Comparison of ENCODE assay signal across 32 cellular contexts in the genomic region with DNA sequence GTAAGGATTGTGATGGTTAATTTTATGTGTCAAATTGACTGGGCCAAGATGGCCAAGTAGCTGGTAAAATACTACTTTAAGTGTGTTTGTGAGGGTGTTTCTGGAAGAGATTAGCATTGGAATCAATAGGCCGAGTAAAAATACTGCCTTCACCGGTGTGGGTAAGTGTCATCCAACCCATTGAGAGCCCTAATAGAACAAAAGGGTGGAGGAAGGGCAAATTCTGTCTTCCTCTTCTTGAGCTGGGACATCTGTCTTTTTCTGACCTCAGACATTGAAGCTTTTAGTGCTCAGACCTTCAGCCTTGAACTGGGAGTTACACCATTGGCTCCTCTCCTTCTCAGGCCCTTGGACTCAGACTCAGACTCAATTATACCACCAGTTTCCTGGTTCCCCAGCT.
"Had no signal": no experiment of that assay in that cellular context is flagged by ENCODE, and none has a peak within 500 bp of the region (broad histone marks: within the 10 kb centered on the region; RNA-seq: fewer than 3 reads in every experiment).

No MANE protein-coding gene starts in this region.

- H3K4me1 ChIP-seq: adrenal gland, body of pancreas, breast epithelium had no signal

- H3K36me3 ChIP-seq: adrenal gland, brain microvascular endothelial cell, breast epithelium had no signal

- H3K27me3 ChIP-seq: adrenal gland, body of pancreas, brain microvascular endothelial cell, breast epithelium had no signal

- H3K9me3 ChIP-seq: adrenal gland, body of pancreas had no signal

- ATAC-seq: activated CD8-positive, alpha-beta T cell treated with anti-CD3 and anti-CD28 coated beads for 36 hours; activated naive CD4-positive, alpha-beta T cell treated with anti-CD3 and anti-CD28 coated beads, Interleukin-2, amount 50 U/mL, for 72 hours; activated T-cell treated with anti-CD3 and anti-CD28 coated beads, Interleukin-2, amount 50 U/mL, for 4 hours; activated T-cell treated with anti-CD3 and anti-CD28 coated beads, Interleukin-2, amount 50 U/mL, for 72 hours; activated T-helper 17 cell treated with anti-CD3 and anti-CD28 coated beads, Interleukin-2, amount 50 U/mL, for 72 hours; body of pancreas had no signal

- DNase-seq: activated B cell treated with CpG ODN at 0.5 μM for 24 hours; activated CD4-positive, alpha-beta memory T cell treated with anti-CD3 and anti-CD28 coated beads for 36 hours; activated CD4-positive, alpha-beta T cell treated with anti-CD3 and anti-CD28 coated beads for 4 hours; activated CD4-positive, alpha-beta T cell treated with anti-CD3 and anti-CD28 coated beads, Interleukin-2, amount 10 ng/mL, durations not matched to agents 24 days and 14 days; activated CD4-positive, alpha-beta T cell treated with anti-CD3 and anti-CD28 coated beads, Interleukin-2, amount 50 U/mL, for 1 hour; activated CD4-positive, alpha-beta T cell treated with anti-CD3 and anti-CD28 coated beads, Interleukin-2, amount 50 U/mL, for 4 hours; activated CD4-positive, CD25-positive, alpha-beta regulatory T cell treated with anti-CD3 and anti-CD28 coated beads, Interleukin-2, amount 50 U/mL, for 72 hours; activated CD8-positive, alpha-beta memory T cell treated with anti-CD3 and anti-CD28 coated beads, Interleukin-2, amount 50 U/mL, for 4 hours; activated CD8-positive, alpha-beta T cell treated with anti-CD3 and anti-CD28 coated beads for 36 hours; activated effector memory CD4-positive, alpha-beta T cell treated with anti-CD3 and anti-CD28 coated beads, Interleukin-2, amount 50 U/mL, for 16 hours; activated gamma-delta T cell treated with Interleukin-2 at 50 U/mL for 16 hours; activated naive CD4-positive, alpha-beta T cell; activated naive CD4-positive, alpha-beta T cell treated with anti-CD3 and anti-CD28 coated beads for 36 hours; activated naive CD4-positive, alpha-beta T cell treated with anti-CD3 and anti-CD28 coated beads, Interleukin-2, amount 50 U/mL, for 16 hours; activated naive CD8-positive, alpha-beta T cell treated with anti-CD3 and anti-CD28 coated beads for 36 hours; activated T-cell treated with anti-CD3 and anti-CD28 coated beads for 4 hours; activated T-cell treated with anti-CD3 and anti-CD28 coated beads, Interleukin-2, amount 50 U/mL, for 1 hour; activated T-cell treated with anti-CD3 and anti-CD28 coated beads, Interleukin-2, amount 50 U/mL, for 4 hours; activated T-cell treated with anti-CD3 and anti-CD28 coated beads, Interleukin-2, amount 50 U/mL, for 72 hours; adrenal gland; amniotic stem cell; aorta; body of pancreas; brain microvascular endothelial cell; central memory CD4-positive, alpha-beta T cell; T-helper 1 cell; T-helper 2 cell; T-helper 9 cell had no signal

- H3K27ac ChIP-seq: adrenal gland, body of pancreas, brain microvascular endothelial cell, breast epithelium, VCaP had no signal

- H3K4me3 ChIP-seq: adrenal gland, body of pancreas, breast epithelium had no signal
